ENCODE assay signal across 11 cellular contexts in genomic region chr4:123833156-123833555, GRCh38.
DNase-seq lines count a peak whose midpoint lies in the region; ATAC-seq and TF ChIP-seq lines count a peak whose summit lies in the region.
"Had no signal": no experiment of that assay in that cellular context is flagged by ENCODE, and none has a peak within 500 bp of the region (broad histone marks: within the 10 kb centered on the region; RNA-seq: fewer than 3 reads in every experiment).

No MANE protein-coding gene starts in this region.

- POLR2A ChIA-PET in Panc1 (lab: Charles Lee) = no interaction called here

- H3K4me1 ChIP-seq in Panc1 (ENCODE audit: control insufficient read depth, insufficient read depth, low read length) = no peaks in the 10 kb centered on the region; the same call in 1 of the 2 replicates
- H3K4me1 ChIP-seq in tibial artery = peaks cover 0 to 34% (median 4%) of the 10 kb centered on the region in 4 donors
- H3K4me1 ChIP-seq: Caco-2 had no signal

- TF ChIP-seq CTCF in Panc1 (IDR thresholded peaks at IDR 0.05) (no peak), chondrocyte (IDR thresholded peaks at IDR 0.05) (no peak), mesothelial cell of epicardium (IDR thresholded peaks at IDR 0.05; ENCODE audit: unreplicated experiment) (no peak), tibial artery (IDR thresholded peaks at IDR 0.05) (no peak)

- H3K4me3 ChIP-seq in Panc1 (ENCODE audit: low read depth in 2 of 2, low read length in 2 of 2) (no peak overlapping the region), tibial artery (no peak overlapping the region)

- peaks cover 7% of the 10 kb centered on the region for H3K9me3 Mint-ChIP-seq in chondrocyte (ENCODE audit: low read depth)
- peaks cover 14% of the 10 kb centered on the region for H3K9me3 Mint-ChIP-seq in mesothelial cell of epicardium

- intact Hi-C loops in Panc1 (cut with micrococcal nuclease; ENCODE audit: unreplicated experiment) (no loop called here), tibial artery (cut with DNase I; ENCODE audit: low total_unique reads) (no loop called here), left colon (cut with DNase I, micrococcal nuclease) (no loop called here)

- H3K27me3 Mint-ChIP-seq in chondrocyte (ENCODE audit: low read depth) (no peaks in the 10 kb centered on the region), mesothelial cell of epicardium (ENCODE audit: low read depth) (no peaks in the 10 kb centered on the region)

- H3K4me1 Mint-ChIP-seq in chondrocyte (ENCODE audit: low read depth) = peaks cover 54% of the 10 kb centered on the region
- peaks cover 25% of the 10 kb centered on the region for H3K4me1 Mint-ChIP-seq in mesothelial cell of epicardium

- peak overlapping the region; percentile 39; the same call in 1 of the 2 replicates for H3K27ac ChIP-seq in Panc1 (ENCODE audit: low read length)
- H3K27ac ChIP-seq in tibial artery = peak overlapping the region; percentile 54 to 63

- H3K9me3 ChIP-seq in Panc1 (ENCODE audit: control insufficient read depth, insufficient read depth, low read depth, low read length) = no peaks in the 10 kb centered on the region
- H3K9me3 ChIP-seq in tibial artery = no peaks in the 10 kb centered on the region
- H3K9me3 ChIP-seq: Caco-2 had no signal

- no peak for DNase-seq in Panc1 (ENCODE audit: low read depth, low spot score)
- no peak for DNase-seq in chondrocyte (ENCODE audit: low spot score)
- DNase-seq in mesothelial cell of epicardium (ENCODE audit: low spot score in 2 of 2, unreplicated experiment in 2 of 2) = no peak
- DNase-seq in tibial artery = no peak
- DNase-seq in effector CD4-positive, alpha-beta T cell = no peak
- no peak for DNase-seq in left colon
- DNase-seq: Caco-2, NCI-H1694 treated with DMSO at 0.1 percent for 48 hours, NCI-H774, retina had no signal

- H3K36me3 Mint-ChIP-seq in chondrocyte (ENCODE audit: low read depth) (peaks cover 2% of the 10 kb centered on the region), mesothelial cell of epicardium (peaks cover 3% of the 10 kb centered on the region)

- H3K4me3 Mint-ChIP-seq in chondrocyte (ENCODE audit: unreplicated experiment) = no peak overlapping the region
- no peak overlapping the region for H3K4me3 Mint-ChIP-seq in mesothelial cell of epicardium

- peak overlapping the region; percentile 96 for H3K27ac Mint-ChIP-seq in chondrocyte (ENCODE audit: unreplicated experiment)
- H3K27ac Mint-ChIP-seq in mesothelial cell of epicardium = peak overlapping the region; percentile 72

- H3K36me3 ChIP-seq in Panc1 (ENCODE audit: control insufficient read depth, insufficient read depth, low read length) (no peaks in the 10 kb centered on the region), tibial artery (no peaks in the 10 kb centered on the region)

- in situ Hi-C loops in Panc1 (cut with HindIII; ENCODE audit: low pct_unique_long_range_greater_than_20kb, low sequenced_read_pairs) = no loop called here

- ATAC-seq in Panc1 (no peak), left colon (no peak), HG02870 (IDR thresholded peaks at IDR 0.05; ENCODE audit: unreplicated experiment) (no peak)

- no TSS peak for BruUV-seq in Panc1 (replicated peaks; lab: Mats Ljungman, UMichigan)

- H3K27me3 ChIP-seq in Panc1 (ENCODE audit: control insufficient read depth, insufficient read depth, low read length) (no peaks in the 10 kb centered on the region), tibial artery (no peaks in the 10 kb centered on the region)

- CTCF ChIA-PET in Panc1 (lab: Charles Lee) = no interaction called here
